ENCODE assay signal across 15 cellular contexts in genomic region chr13:111664060-111664459, GRCh38.
DNase-seq lines count a peak whose midpoint lies in the region; ATAC-seq and TF ChIP-seq lines count a peak whose summit lies in the region.
"Had no signal": no experiment of that assay in that cellular context is flagged by ENCODE, and none has a peak within 500 bp of the region (broad histone marks: within the 10 kb centered on the region; RNA-seq: fewer than 3 reads in every experiment).

No MANE protein-coding gene starts in this region.

- ATAC-seq in HG02759 (IDR thresholded peaks at IDR 0.05; ENCODE audit: unreplicated experiment) (no peak), GM21515 (IDR thresholded peaks at IDR 0.05; ENCODE audit: unreplicated experiment) (no peak)

- H3K4me2 ChIP-seq in neural progenitor cell = no peak overlapping the region
- H3K4me2 ChIP-seq in SK-N-SH = no peak overlapping the region

- H3F3A ChIP-seq in neural progenitor cell (ENCODE audit: low read depth) (peaks cover 6% of the 10 kb centered on the region), SK-N-SH (replicated peaks; ENCODE audit: insufficient read depth) (no peaks in the 10 kb centered on the region)

- no peaks in the 10 kb centered on the region for H3K36me3 Mint-ChIP-seq in neural progenitor cell

- H3K27ac Mint-ChIP-seq in neural progenitor cell = peak overlapping the region; percentile 27

- POLR2A ChIA-PET in SK-N-SH (lab: Yijun Ruan, JAX) = no interaction called here

- no peaks in the 10 kb centered on the region for H3K9me2 ChIP-seq in SK-N-SH

- TF ChIP-seq RAD21 in SK-N-SH (IDR thresholded peaks at IDR 0.05; ENCODE audit: low read length) = no peak

- H3K4me1 ChIP-seq in neural progenitor cell = peaks cover 9% of the 10 kb centered on the region
- no peaks in the 10 kb centered on the region for H3K4me1 ChIP-seq in SK-N-SH (ENCODE audit: control insufficient read depth in 1 of 2, insufficient read depth in 2 of 2, low read depth in 1 of 2, low read length in 1 of 2)
- H3K4me1 ChIP-seq: Peyer's patch had no signal

- H3K9ac ChIP-seq in neural progenitor cell = no peak overlapping the region
- no peak overlapping the region for H3K9ac ChIP-seq in SK-N-SH

- H3K27me3 Mint-ChIP-seq in neural progenitor cell (ENCODE audit: insufficient read depth, low read depth) = peaks cover 6% of the 10 kb centered on the region

- H3K9me3 ChIP-seq in neural progenitor cell (ENCODE audit: low read depth) (no peaks in the 10 kb centered on the region), SK-N-SH (no peaks in the 10 kb centered on the region)
- H3K9me3 ChIP-seq: Peyer's patch had no signal

- DNase-seq in activated effector memory CD4-positive, alpha-beta T cell treated with anti-CD3 and anti-CD28 coated beads, Interleukin-2, amount 50 U/mL, for 16 hours = peak; percentile 24
- DNase-seq in activated effector memory CD4-positive, alpha-beta T cell treated with Interleukin-2 at 50 U/mL for 16 hours = no peak
- DNase-seq in inferior parietal cortex (ENCODE audit: extremely low spot score) = peak; percentile 52
- DNase-seq in neural progenitor cell (ENCODE audit: low spot score) = no peak
- DNase-seq in RKO (ENCODE audit: low spot score) = no peak
- DNase-seq in SK-N-SH = no peak
- DNase-seq: C1 segment of cervical spinal cord, DMS 273 treated with DMSO at 0.1 percent for 48 hours, MM.1S, NCI-H2029, NCI-H510A, NCI-H82 had no signal

- H4K20me1 ChIP-seq in neural progenitor cell (ENCODE audit: low read depth) (peaks cover 10% of the 10 kb centered on the region), SK-N-SH (ENCODE audit: insufficient read depth) (no peaks in the 10 kb centered on the region)

- TF ChIP-seq EP300 in SK-N-SH (IDR thresholded peaks at IDR 0.05; ENCODE audit: borderline replicate concordance in 1 of 2, low read depth in 1 of 2, low read length in 1 of 2) = no peak

- no peak for TF ChIP-seq CTCF in neural progenitor cell (IDR thresholded peaks at IDR 0.05)
- TF ChIP-seq CTCF in SK-N-SH (IDR thresholded peaks at IDR 0.05) = no peak

- peaks cover 29% of the 10 kb centered on the region for H3K4me1 Mint-ChIP-seq in neural progenitor cell

- H3K27ac ChIP-seq in neural progenitor cell = no peak overlapping the region
- no peak overlapping the region for H3K27ac ChIP-seq in SK-N-SH (ENCODE audit: low read depth in 2 of 2, low read length in 1 of 2)
- H3K27ac ChIP-seq: Peyer's patch had no signal

- no peaks in the 10 kb centered on the region for H3K9me3 Mint-ChIP-seq in neural progenitor cell

- CTCF ChIA-PET in SK-N-SH (lab: Yijun Ruan, JAX) = no interaction called here

- H3K36me3 ChIP-seq in neural progenitor cell (no peaks in the 10 kb centered on the region), SK-N-SH (replicated peaks in 1 of 2; ENCODE audit: control insufficient read depth in 1 of 2, insufficient read depth in 2 of 2, low read length in 1 of 2) (no peaks in the 10 kb centered on the region)
- H3K36me3 ChIP-seq: Peyer's patch had no signal

- WGBS in SK-N-SH (ENCODE audit: low lambda C conversion rate) = 20% methylated on average over 5 of the region's 8 CpGs

- peaks cover 63% of the 10 kb centered on the region for H3K27me3 ChIP-seq in neural progenitor cell
- no peaks in the 10 kb centered on the region for H3K27me3 ChIP-seq in SK-N-SH (ENCODE audit: insufficient read depth)
- H3K27me3 ChIP-seq: Peyer's patch had no signal

- H3K4me3 Mint-ChIP-seq in neural progenitor cell = no peak overlapping the region

- H2AFZ ChIP-seq in neural progenitor cell (replicated peaks) = no peak overlapping the region
- no peak overlapping the region for H2AFZ ChIP-seq in SK-N-SH (ENCODE audit: low read depth)

- H3K4me3 ChIP-seq in neural progenitor cell (no peak overlapping the region), SK-N-SH (ENCODE audit: low read depth in 2 of 2, low read length in 1 of 2) (no peak overlapping the region)
- H3K4me3 ChIP-seq: Peyer's patch had no signal

- H3K79me2 ChIP-seq in neural progenitor cell (ENCODE audit: low read depth) (no peaks in the 10 kb centered on the region), SK-N-SH (ENCODE audit: insufficient read depth) (no peaks in the 10 kb centered on the region)

TF ChIP-seq in SK-N-SH, 30 proteins besides CTCF, POLR2A, EP300 and RAD21:
- TF ChIP-seq YY1 (IDR thresholded peaks at IDR 0.05; ENCODE audit: low read depth) = no peak
- TF ChIP-seq REST (IDR thresholded peaks at IDR 0.05; ENCODE audit: low read depth, low read length) = no peak
- TF ChIP-seq FOXJ3 (CRISPR knock-in tag; IDR thresholded peaks at IDR 0.05) = no peak
- TF ChIP-seq NRF1 (IDR thresholded peaks at IDR 0.05; ENCODE audit: low read depth, low read length) = no peak
- no peak for TF ChIP-seq IRF3 (IDR thresholded peaks at IDR 0.05; ENCODE audit: low read depth, low read length)
- no peak for TF ChIP-seq ELF1 (IDR thresholded peaks at IDR 0.05)
- no peak for TF ChIP-seq TAF1 (IDR thresholded peaks at IDR 0.05; ENCODE audit: borderline replicate concordance, low read depth, low read length)
- TF ChIP-seq GABPA (IDR thresholded peaks at IDR 0.05; ENCODE audit: low read depth) = no peak
- TF ChIP-seq TEAD4 (IDR thresholded peaks at IDR 0.05; ENCODE audit: borderline replicate concordance, insufficient read depth) = no peak
- no peak for TF ChIP-seq USF1 (IDR thresholded peaks at IDR 0.05; ENCODE audit: borderline replicate concordance, low read depth)
- no peak for TF ChIP-seq RFX5 (IDR thresholded peaks at IDR 0.05; ENCODE audit: low read length)
- TF ChIP-seq RCOR1 (IDR thresholded peaks at IDR 0.05; ENCODE audit: low read length) = no peak
- no peak for TF ChIP-seq FOXM1 (IDR thresholded peaks at IDR 0.05; ENCODE audit: low read depth)

Comparison
In these comparisons a context has a peak if more than half of its experiments do, and no peak if none do; other contexts are left out.
1. DNase-seq: peak in activated effector memory CD4-positive, alpha-beta T cell treated with anti-CD3 and anti-CD28 coated beads, Interleukin-2, amount 50 U/mL, for 16 hours (single experiment) and inferior parietal cortex (single experiment); none in activated effector memory CD4-positive, alpha-beta T cell treated with Interleukin-2 at 50 U/mL for 16 hours (single experiment), neural progenitor cell (single experiment), RKO (single experiment) and SK-N-SH (single experiment).